ENCODE assay signal across 8 cellular contexts in genomic region chr19:18397242-18398202, GRCh38. TPM values are rescaled to one million over a fixed set of nuclear protein-coding genes. Genes with fewer than 3 reads are reported as not detected.
DNase-seq lines count a peak whose midpoint lies in the region; ATAC-seq and TF ChIP-seq lines count a peak whose summit lies in the region.

LRRC25 (minus strand) TSS chr19:18397622; CDS start chr19:18396963, 659 bp downstream.

- H3K4me2 ChIP-seq in OCI-LY1 (ENCODE audit: low read length) = peak within 1 kb of the TSS; percentile 61

- H3K27me3 ChIP-seq in OCI-LY1 (ENCODE audit: insufficient read depth, low read length) = 0 out of 2 replicates have a peak, but pooled peaks cover 8% of the 10 kb centered on the region
- peaks cover 0 to 15% (median 11%) of the 10 kb centered on the region in 7 donors for H3K27me3 ChIP-seq in heart right ventricle
- peaks cover 0 to 2% (median 0%) of the 10 kb centered on the region in 3 donors for H3K27me3 ChIP-seq in psoas muscle (ENCODE audit: insufficient read depth in 3 of 3, low read length in 2 of 3)

- H3K36me3 ChIP-seq in OCI-LY1 (ENCODE audit: insufficient read depth, low read length) = no peaks in the 10 kb centered on the region
- H3K36me3 ChIP-seq in heart right ventricle = peaks cover 0 to 9% (median 0%) of the 10 kb centered on the region in 9 donors
- H3K36me3 ChIP-seq in psoas muscle (ENCODE audit: insufficient read depth in 1 of 2, low read depth in 1 of 2) = no peaks in the 10 kb centered on the region

- H3K4me1 ChIP-seq in OCI-LY1 (ENCODE audit: insufficient read depth, low read length, severe bottlenecking) (peaks cover 36% of the 10 kb centered on the region), heart right ventricle (peaks cover 0 to 62% (median 0%) of the 10 kb centered on the region in 9 donors), psoas muscle (peaks cover 8% of the 10 kb centered on the region)

- ATAC-seq in GM18498 (IDR thresholded peaks at IDR 0.05; ENCODE audit: unreplicated experiment) = peak; percentile 60
- peak; percentile 16 to 60 (median 42) for ATAC-seq in heart right ventricle
- peak in 3 of 4 donors; percentile 22 to 38 (median 35) for ATAC-seq in psoas muscle
- no peak for ATAC-seq in HG03097 (IDR thresholded peaks at IDR 0.05; ENCODE audit: low FRiP score, unreplicated experiment)
- no peak for ATAC-seq in HG03108 (IDR thresholded peaks at IDR 0.05; ENCODE audit: unreplicated experiment)

- H2AFZ ChIP-seq in OCI-LY1 (ENCODE audit: low read length) = no peak within 1 kb of the TSS

- H3K27ac ChIP-seq in OCI-LY1 (ENCODE audit: low read depth, low read length, poor library complexity, severe bottlenecking) (no peak within 1 kb of the TSS), heart right ventricle (peak within 1 kb of the TSS in 3 of 10 donors; percentile 2 to 88 (median 33)), psoas muscle (no peak within 1 kb of the TSS)

- H3F3A ChIP-seq in OCI-LY1 (ENCODE audit: insufficient read depth, low read length) = 0 out of 2 replicates have a peak, but pooled peaks cover 5% of the 10 kb centered on the region

- DNase-seq in heart right ventricle (peak in 1 of 2 donors; percentile 38), psoas muscle (peak in 1 of 2 donors; percentile 69), GOT3 (lab: John Stamatoyannopoulos, UW) (no peak), DMS153 treated with DMSO at 0.1 percent for 48 hours (lab: John Stamatoyannopoulos, UW; ENCODE audit: unreplicated experiment) (no peak)

- 15 to 19% methylated on average over 33 of the region's 33 CpGs for WGBS in heart right ventricle, 2 donors
- 48 to 59% (median 55%) methylated on average over 31 to 33 of the region's 33 CpGs for WGBS in psoas muscle, 3 donors

- intact Hi-C loops in heart right ventricle (cut with DNase I) (loop anchor here in 2 of 10 donors (5.0 to 10.0 kb wide), 3 partner anchors 40 to 193 kb away; partner anchors contain the start of gene RAB3A (in 1 of the 2)), psoas muscle (cut with DNase I) (no loop called here)

- no peaks in the 10 kb centered on the region for H3K9me2 ChIP-seq in OCI-LY1 (ENCODE audit: low read depth, low read length)

- no peaks in the 10 kb centered on the region for H3K79me2 ChIP-seq in OCI-LY1 (ENCODE audit: insufficient read depth, low read length)

- no peak within 1 kb of the TSS; the same call in 1 of the 2 replicates for H3K9ac ChIP-seq in OCI-LY1 (ENCODE audit: low read length)

- TF ChIP-seq CTCF in OCI-LY1 (IDR thresholded peaks at IDR 0.05; ENCODE audit: low read length) (no peak), heart right ventricle (IDR thresholded peaks at IDR 0.05) (no peak), psoas muscle (IDR thresholded peaks at IDR 0.05) (no peak)

- H4K20me1 ChIP-seq in OCI-LY1 (ENCODE audit: insufficient read depth, low read length) = no peaks in the 10 kb centered on the region

- H3K9me3 ChIP-seq in OCI-LY1 (ENCODE audit: low read length) (no peaks in the 10 kb centered on the region), heart right ventricle (no peaks in the 10 kb centered on the region), psoas muscle (no peaks in the 10 kb centered on the region)

- H3K4me3 ChIP-seq in OCI-LY1 (ENCODE audit: low read depth, low read length, poor library complexity, severe bottlenecking) (peak within 1 kb of the TSS; percentile 50), heart right ventricle (peak within 1 kb of the TSS in 9 of 10 donors; percentile 0 to 65 (median 35)), psoas muscle (peak within 1 kb of the TSS; percentile 45)

RNA-seq across cellular contexts. Expression of gene LRRC25, which starts in this region (rescaled TPM):
- total RNA-seq in heart right ventricle (10 to 100 TPM in 1 of 10 donors, 1 to 10 TPM in 7, under 1 TPM in 2; 0.57 to 13.3 (median 1.8) TPM), psoas muscle (1 to 10 TPM; 2.0 to 4.1 (median 2.4) TPM)
- polyA plus RNA-seq in heart right ventricle (1 to 10 TPM; 1.1 to 2.2 TPM), psoas muscle (1 to 10 TPM in 2 of 3 donors, under 1 TPM in 1; 0.65 to 5.2 (median 1.3) TPM)

Comparison
In these comparisons a context has a peak if more than half of its experiments do, and no peak if none do; other contexts are left out.
1. ATAC-seq: peak in GM18498 (single experiment), heart right ventricle (8 of 8) and psoas muscle (3 of 4); none in HG03097 (single experiment) and HG03108 (single experiment).
2. Peak in every context shown above with its lines, with median percentiles within 50 percentile points of each other: H3K4me3 ChIP-seq.